ENCODE assay signal across 8 cellular contexts in the genomic region with DNA sequence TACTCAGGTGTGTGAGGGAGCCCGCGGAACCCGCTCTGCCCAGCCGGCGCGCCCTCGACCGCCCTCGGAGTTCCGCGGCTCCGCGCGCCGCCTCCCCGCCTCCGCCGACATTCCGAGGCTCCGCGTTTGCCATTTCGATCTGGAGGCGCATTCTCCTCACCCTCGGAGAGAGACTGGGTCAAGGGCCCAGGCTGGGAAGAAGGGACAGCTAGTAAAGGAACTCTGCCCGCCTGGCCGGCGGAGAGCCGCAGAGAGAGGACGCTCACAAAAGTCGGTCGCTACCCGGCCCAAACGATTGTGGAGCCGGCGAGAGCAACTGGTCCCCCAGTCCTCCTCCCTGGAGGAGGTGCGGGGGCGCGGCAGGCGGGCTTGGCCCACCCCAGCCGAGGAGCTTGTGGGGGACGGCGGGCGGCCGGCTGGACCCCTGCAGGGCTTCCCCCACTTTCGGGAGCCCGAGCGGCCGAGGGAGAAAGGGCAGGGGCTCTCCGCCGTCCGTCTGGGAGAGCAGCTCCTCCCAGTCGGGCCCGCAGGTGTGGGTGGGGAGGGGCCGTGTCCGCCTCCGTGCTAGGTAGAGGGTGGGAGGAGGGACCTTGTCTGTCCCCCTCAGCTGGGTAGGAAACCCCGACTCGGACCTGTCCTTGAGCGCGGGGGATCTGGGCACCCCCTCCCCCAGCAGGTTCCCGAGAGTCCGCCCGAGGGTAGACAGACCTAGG.
DNase-seq lines count a peak whose midpoint lies in the region; ATAC-seq, FAIRE-seq and TF ChIP-seq lines count a peak whose summit lies in the region.

No MANE protein-coding gene starts in this region.

- no peak overlapping the region for H3K27ac Mint-ChIP-seq in HFFc6
- H3K27ac Mint-ChIP-seq in stimulated activated naive B cell treated with anti-CD40 and anti-IgM and Interleukin-4, amounts not matched to agents 10 μg/mL and 1 μg/mL and 100 μg/mL, for 72 hours = peak overlapping the region; percentile 14

- no peaks in the 10 kb centered on the region for H3K9me3 Mint-ChIP-seq in HFFc6
- H3K9me3 Mint-ChIP-seq in stimulated activated naive B cell treated with anti-CD40 and anti-IgM and Interleukin-4, amounts not matched to agents 10 μg/mL and 1 μg/mL and 100 μg/mL, for 72 hours = no peaks in the 10 kb centered on the region

- peak; percentile 17 to 44 for ATAC-seq in stimulated activated naive B cell treated with anti-CD40 and anti-IgM and Interleukin-4, amounts not matched to agents 10 μg/mL and 1 μg/mL and 100 μg/mL, for 72 hours (replicated peaks)
- no peak for ATAC-seq in HG02571 (IDR thresholded peaks at IDR 0.05; ENCODE audit: unreplicated experiment)

- H3K4me3 ChIP-seq in BE2C (ENCODE audit: low read depth, low read length) = peak overlapping the region; percentile 73

- no peaks in the 10 kb centered on the region for H3K9me3 ChIP-seq in BE2C

- H3K4me1 ChIP-seq in BE2C = no peaks in the 10 kb centered on the region

- no peak for FAIRE-seq in HTR-8/SVneo (lab: Jason Lieb, UNC)

- peaks cover 36% of the 10 kb centered on the region for H3K4me1 Mint-ChIP-seq in HFFc6 (ENCODE audit: low read depth)
- H3K4me1 Mint-ChIP-seq in stimulated activated naive B cell treated with anti-CD40 and anti-IgM and Interleukin-4, amounts not matched to agents 10 μg/mL and 1 μg/mL and 100 μg/mL, for 72 hours = peaks cover 17 to 47% of the 10 kb centered on the region in 2 donors

- no peaks in the 10 kb centered on the region for H3K36me3 ChIP-seq in BE2C

- TF ChIP-seq CTCF in BE2C (IDR thresholded peaks at IDR 0.05; ENCODE audit: low read depth, low read length) (no peak), HFFc6 (IDR thresholded peaks at IDR 0.05) (no peak)

- peaks cover 62% of the 10 kb centered on the region for H3K27me3 Mint-ChIP-seq in HFFc6 (ENCODE audit: insufficient read depth)
- H3K27me3 Mint-ChIP-seq in stimulated activated naive B cell treated with anti-CD40 and anti-IgM and Interleukin-4, amounts not matched to agents 10 μg/mL and 1 μg/mL and 100 μg/mL, for 72 hours = peaks cover 63 to 88% of the 10 kb centered on the region in 2 donors

- peaks cover 4% of the 10 kb centered on the region; the same call in 1 of the 2 replicates for H3K36me3 Mint-ChIP-seq in HFFc6 (ENCODE audit: low read depth)
- H3K36me3 Mint-ChIP-seq in stimulated activated naive B cell treated with anti-CD40 and anti-IgM and Interleukin-4, amounts not matched to agents 10 μg/mL and 1 μg/mL and 100 μg/mL, for 72 hours = no peaks in the 10 kb centered on the region

- H3K27ac ChIP-seq in angular gyrus (ENCODE audit: low read depth, low read length) = peak overlapping the region; percentile 75

- peaks cover 29% of the 10 kb centered on the region for H3K27me3 ChIP-seq in BE2C

- peak overlapping the region; percentile 65 for H3K4me3 Mint-ChIP-seq in HFFc6
- H3K4me3 Mint-ChIP-seq in stimulated activated naive B cell treated with anti-CD40 and anti-IgM and Interleukin-4, amounts not matched to agents 10 μg/mL and 1 μg/mL and 100 μg/mL, for 72 hours = peak overlapping the region; percentile 80 to 86

- DNase-seq in BE2C (peak; percentile 20), HFFc6 (no peak), iris pigment epithelial cell (ENCODE audit: low read depth) (peak; percentile 12), NCI-H446 treated with DMSO at 0.1 percent for 48 hours (lab: John Stamatoyannopoulos, UW) (no peak), HTR-8/SVneo (ENCODE audit: insufficient read length, low spot score) (no peak)
- no peak for DNase-seq in stimulated activated naive B cell treated with anti-CD40 and anti-IgM and Interleukin-4, amounts not matched to agents 10 μg/mL and 1 μg/mL and 100 μg/mL, for 72 hours

Comparison
In these comparisons a context has a peak if more than half of its experiments do, and no peak if none do; other contexts are left out.
1. DNase-seq: peak in BE2C (single experiment) and iris pigment epithelial cell (single experiment); none in HFFc6 (single experiment), stimulated activated naive B cell treated with anti-CD40 and anti-IgM and Interleukin-4, amounts not matched to agents 10 μg/mL and 1 μg/mL and 100 μg/mL, for 72 hours (single experiment), NCI-H446 treated with DMSO at 0.1 percent for 48 hours (single experiment) and HTR-8/SVneo (single experiment).